In the genomic region with DNA sequence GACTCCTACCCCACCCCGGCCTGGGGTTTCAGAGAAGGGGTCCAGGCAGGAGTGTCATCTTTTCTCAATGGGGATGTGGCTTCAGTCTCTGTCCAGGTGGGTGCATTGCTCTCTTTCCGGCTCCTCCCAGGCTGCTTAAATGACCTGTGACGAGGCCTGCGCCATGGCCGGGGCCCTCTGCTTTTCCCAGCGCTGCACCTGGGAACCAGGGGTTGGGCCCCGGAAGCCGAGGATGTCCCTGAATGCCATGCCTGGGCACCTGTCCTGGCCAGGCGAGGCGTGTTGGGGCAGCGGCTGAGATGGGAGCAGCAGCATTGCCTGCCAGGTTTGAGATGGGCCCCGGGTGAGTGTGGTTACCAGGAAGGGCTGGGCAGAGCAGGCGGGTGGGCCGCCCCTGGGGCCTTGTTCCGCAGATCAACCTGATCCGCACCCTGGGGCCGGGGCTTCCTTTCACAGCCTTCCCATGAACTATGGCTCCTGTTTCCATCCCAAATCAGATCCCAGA, we compare ENCODE assay signal across 10 cellular contexts.
A peak's percentile ranks its signal among the peaks of the same experiment; 100 is the strongest.
DNase-seq lines count a peak whose midpoint lies in the region; ATAC-seq, FAIRE-seq and TF ChIP-seq lines count a peak whose summit lies in the region.
"Had no signal": no experiment of that assay in that cellular context is flagged by ENCODE, and none has a peak within 500 bp of the region (broad histone marks: within the 10 kb centered on the region; RNA-seq: fewer than 3 reads in every experiment).

No MANE protein-coding gene starts in this region.

- H3K36me3 ChIP-seq in PC-9 (ENCODE audit: low read depth) = no peaks in the 10 kb centered on the region
- no peaks in the 10 kb centered on the region for H3K36me3 ChIP-seq in pancreas

- H3K9me3 ChIP-seq in PC-9 (ENCODE audit: insufficient read depth, low read depth) (no peaks in the 10 kb centered on the region), pancreas (no peaks in the 10 kb centered on the region)
- H3K9me3 ChIP-seq: BLaER1 had no signal

- H3K4me3 ChIP-seq in AG04449 (ENCODE audit: low read depth, low read length) = peak overlapping the region; percentile 18
- H3K4me3 ChIP-seq in PC-9 = peak overlapping the region; percentile 72
- peak overlapping the region in 1 of 4 donors; percentile 17 for H3K4me3 ChIP-seq in pancreas
- H3K4me3 ChIP-seq: BLaER1 had no signal

- WGBS in pancreas, 2 donors = 82 to 86% methylated on average over 17 of the region's 17 CpGs

- peaks cover 4% of the 10 kb centered on the region for H4K20me1 ChIP-seq in PC-9 (ENCODE audit: insufficient read depth)
- H4K20me1 ChIP-seq: BLaER1 had no signal

- H3K27ac ChIP-seq in PC-9 = peak overlapping the region; percentile 99
- peak overlapping the region; percentile 85 to 94 (median 90) for H3K27ac ChIP-seq in pancreas
- H3K27ac ChIP-seq: BLaER1 had no signal

- H3K79me2 ChIP-seq in PC-9 (ENCODE audit: low read depth) = peaks cover 71% of the 10 kb centered on the region

- no peak for DNase-seq in AG04449 (ENCODE audit: low read depth, low spot score)
- peak in 1 of 2 experiments; percentile 48 for DNase-seq in PC-9
- DNase-seq in glutamatergic neuron = no peak
- peak in 5 of 6 donors; percentile 34 to 83 (median 62) for DNase-seq in pancreas
- no peak for DNase-seq in activated CD4-positive, alpha-beta T cell treated with anti-CD3 and anti-CD28 coated beads for 48 hours
- no peak for DNase-seq in AG08396 (ENCODE audit: low spot score)
- no peak for DNase-seq in NCI-H2029 (lab: John Stamatoyannopoulos, UW)
- DNase-seq: activated CD4-positive, alpha-beta T cell treated with anti-CD3 and anti-CD28 coated beads, Interleukin-2, amount 50 U/mL, for 1 hour had no signal

- TF ChIP-seq CTCF in AG04449 (IDR thresholded peaks at IDR 0.05; ENCODE audit: insufficient read depth, low read length, missing control alignments) (no peak), PC-9 (conservative IDR thresholded peaks at IDR 0.05) (no peak), glutamatergic neuron (IDR thresholded peaks at IDR 0.05; ENCODE audit: partially characterized antibody, unreplicated experiment) (no peak), pancreas (IDR thresholded peaks at IDR 0.05) (no peak)

- no peak for FAIRE-seq in pancreas (lab: Jason Lieb, UNC)

- H3K27ac Mint-ChIP-seq in glutamatergic neuron (ENCODE audit: unreplicated experiment) = no peak overlapping the region

- TSS peak; percentile 53 for BruUV-seq in PC-9 (replicated peaks; lab: Mats Ljungman, UMichigan)

- no peaks in the 10 kb centered on the region for H3K9me2 ChIP-seq in PC-9 (ENCODE audit: insufficient read depth)

- H3K4me1 ChIP-seq in PC-9 (replicated peaks; ENCODE audit: insufficient read depth) = peaks cover 66% of the 10 kb centered on the region
- H3K4me1 ChIP-seq in pancreas = peaks cover 35 to 38% (median 36%) of the 10 kb centered on the region in 3 donors

- ATAC-seq in pancreas = peak in 1 of 4 donors; percentile 1
- no peak for ATAC-seq in HG02610 (IDR thresholded peaks at IDR 0.05; ENCODE audit: unreplicated experiment)

- H3K9me3 Mint-ChIP-seq in glutamatergic neuron (ENCODE audit: unreplicated experiment) = peaks cover 4% of the 10 kb centered on the region

- POLR2A ChIA-PET in AG04449 (lab: Yijun Ruan, JAX) (interaction anchor here (1.0 to 5.1 kb wide), 2 partner anchors 21 to 34 kb away, joined by 7 to 38 read pairs; no protein-coding TSS in a partner anchor), PC-9 (lab: Charles Lee; ENCODE audit: unreplicated experiment) (interaction anchor here (0.6 to 1.7 kb wide), 4 partner anchors 33 to 148 kb away, joined by 3 to 28 read pairs (median 7); partner anchors contain the start of gene SEC14L1)

- peak overlapping the region; percentile 20 for H3K4me3 Mint-ChIP-seq in glutamatergic neuron (ENCODE audit: unreplicated experiment)

- H3K4me2 ChIP-seq in PC-9 = peak overlapping the region; percentile 97
- H3K4me2 ChIP-seq: BLaER1 had no signal

- CTCF ChIA-PET in AG04449 (lab: Yijun Ruan, JAX) = interaction anchor here (0.7 to 1.4 kb wide), 2 partner anchors 34 to 200 kb away, joined by 3 to 5 read pairs; no protein-coding TSS in a partner anchor
- CTCF ChIA-PET in PC-9 (lab: Charles Lee) = no interaction called here

- H3K4me1 Mint-ChIP-seq in glutamatergic neuron (ENCODE audit: low read depth, unreplicated experiment) = no peaks in the 10 kb centered on the region

- intact Hi-C loops in PC-9 (cut with micrococcal nuclease; ENCODE audit: unreplicated experiment) = no loop called here
- intact Hi-C loops in pancreas (cut with DNase I) = no loop called here

- H2AFZ ChIP-seq in PC-9 = no peak overlapping the region

- H3K27me3 ChIP-seq in PC-9 (ENCODE audit: insufficient read depth, low read depth) (no peaks in the 10 kb centered on the region), pancreas (no peaks in the 10 kb centered on the region)
- H3K27me3 ChIP-seq: BLaER1 had no signal

- H3F3A ChIP-seq in PC-9 (ENCODE audit: insufficient read depth, low read depth) = peaks cover 51% of the 10 kb centered on the region

- no peaks in the 10 kb centered on the region for H3K27me3 Mint-ChIP-seq in glutamatergic neuron (ENCODE audit: unreplicated experiment)

- no peaks in the 10 kb centered on the region for H3K36me3 Mint-ChIP-seq in glutamatergic neuron (ENCODE audit: unreplicated experiment)

Comparison
In these comparisons a context has a peak if more than half of its experiments do, and no peak if none do; other contexts are left out.
1. DNase-seq: peak in pancreas (5 of 6); none in AG04449 (single experiment), glutamatergic neuron (single experiment), activated CD4-positive, alpha-beta T cell treated with anti-CD3 and anti-CD28 coated beads for 48 hours (single experiment), AG08396 (single experiment) and NCI-H2029 (single experiment).